Comparison of ENCODE assay signal across 21 cellular contexts in genomic region chr2:217398101-217398500, GRCh38.
DNase-seq lines count a peak whose midpoint lies in the region; ATAC-seq and TF ChIP-seq lines count a peak whose summit lies in the region.
"Had no signal": no experiment of that assay in that cellular context is flagged by ENCODE, and none has a peak within 500 bp of the region (broad histone marks: within the 10 kb centered on the region; RNA-seq: fewer than 3 reads in every experiment).

No MANE protein-coding gene starts in this region.

- H3K36me3 Mint-ChIP-seq in activated CD4-positive, alpha-beta T cell treated with anti-CD3 and anti-CD28 coated beads for 36 hours (ENCODE audit: low read depth), result peaks cover 1% of the 10 kb centered on the region
- peaks cover 0 to 3% (median 2%) of the 10 kb centered on the region in 3 donors for H3K36me3 Mint-ChIP-seq in naive thymus-derived CD8-positive, alpha-beta T cell
- no peaks in the 10 kb centered on the region for H3K36me3 Mint-ChIP-seq in activated CD8-positive, alpha-beta memory T cell treated with anti-CD3 and anti-CD28 coated beads, Interleukin-2, amount 10 ng/mL, durations not matched to agents 7 days and 5 days

- H3K4me3 Mint-ChIP-seq in activated CD4-positive, alpha-beta T cell treated with anti-CD3 and anti-CD28 coated beads for 36 hours, result no peak overlapping the region
- peak overlapping the region in 3 of 10 donors; percentile 60 to 82 (median 77) for H3K4me3 Mint-ChIP-seq in naive thymus-derived CD8-positive, alpha-beta T cell
- H3K4me3 Mint-ChIP-seq in activated CD8-positive, alpha-beta memory T cell treated with anti-CD3 and anti-CD28 coated beads, Interleukin-2, amount 10 ng/mL, durations not matched to agents 7 days and 5 days, result no peak overlapping the region

- H3K9me3 Mint-ChIP-seq in activated CD4-positive, alpha-beta T cell treated with anti-CD3 and anti-CD28 coated beads for 36 hours (ENCODE audit: low read depth), result no peaks in the 10 kb centered on the region
- no peaks in the 10 kb centered on the region for H3K9me3 Mint-ChIP-seq in naive thymus-derived CD8-positive, alpha-beta T cell
- H3K9me3 Mint-ChIP-seq in activated CD8-positive, alpha-beta memory T cell treated with anti-CD3 and anti-CD28 coated beads, Interleukin-2, amount 10 ng/mL, durations not matched to agents 7 days and 5 days (ENCODE audit: low read depth), result no peaks in the 10 kb centered on the region

- no peaks in the 10 kb centered on the region for H3K27me3 Mint-ChIP-seq in activated CD4-positive, alpha-beta T cell treated with anti-CD3 and anti-CD28 coated beads for 36 hours
- H3K27me3 Mint-ChIP-seq in naive thymus-derived CD8-positive, alpha-beta T cell, result peaks cover 0 to 4% (median 0%) of the 10 kb centered on the region in 5 donors
- H3K27me3 Mint-ChIP-seq in activated CD8-positive, alpha-beta memory T cell treated with anti-CD3 and anti-CD28 coated beads, Interleukin-2, amount 10 ng/mL, durations not matched to agents 7 days and 5 days, result no peaks in the 10 kb centered on the region

- H3K4me3 ChIP-seq in H7 (ENCODE audit: insufficient read depth, low read depth, low read length) (no peak overlapping the region), stomach (no peak overlapping the region)
- H3K4me3 ChIP-seq: MG63, PC-9 had no signal

- POLR2A ChIA-PET in activated CD4-positive, alpha-beta T cell treated with anti-CD3 and anti-CD28 coated beads for 36 hours (lab: Charles Lee), result no interaction called here
- POLR2A ChIA-PET in naive thymus-derived CD8-positive, alpha-beta T cell (lab: Charles Lee), result no interaction called here

- TF ChIP-seq EP300 in stomach (IDR thresholded peaks at IDR 0.05), result no peak

- intact Hi-C loops in activated CD4-positive, alpha-beta T cell treated with anti-CD3 and anti-CD28 coated beads for 36 hours (cut with DNase I, micrococcal nuclease), result no loop called here
- intact Hi-C loops in stomach (cut with DNase I; ENCODE audit: low total_unique reads), result no loop called here

- H3K36me3 ChIP-seq in H7 (replicated peaks; ENCODE audit: control insufficient read depth, insufficient read depth, low read length) (no peaks in the 10 kb centered on the region), stomach (no peaks in the 10 kb centered on the region)
- H3K36me3 ChIP-seq: MG63 had no signal

- peaks cover 6 to 55% (median 21%) of the 10 kb centered on the region in 4 donors for H3K4me1 ChIP-seq in stomach

- H3K27me3 ChIP-seq in H7 (ENCODE audit: control insufficient read depth, insufficient read depth, low read length) (no peaks in the 10 kb centered on the region), stomach (no peaks in the 10 kb centered on the region)
- H3K27me3 ChIP-seq: MG63 had no signal

- TF ChIP-seq CTCF in stomach (IDR thresholded peaks at IDR 0.05), result no peak

- no peaks in the 10 kb centered on the region for H3K9me3 ChIP-seq in stomach
- H3K9me3 ChIP-seq: MG63 had no signal

- ATAC-seq in activated CD4-positive, alpha-beta T cell treated with anti-CD3 and anti-CD28 coated beads for 36 hours, result no peak
- no peak for ATAC-seq in naive thymus-derived CD8-positive, alpha-beta T cell
- ATAC-seq in activated CD8-positive, alpha-beta memory T cell treated with anti-CD3 and anti-CD28 coated beads, Interleukin-2, amount 10 ng/mL, durations not matched to agents 7 days and 5 days, result no peak

- no peak for TF ChIP-seq POLR2A in stomach (IDR thresholded peaks at IDR 0.05)

- 79 to 85% (median 84%) methylated on average over 7 of the region's 7 CpGs for WGBS in stomach, 5 donors

- no peak for DNase-seq in activated CD4-positive, alpha-beta T cell treated with anti-CD3 and anti-CD28 coated beads for 36 hours
- no peak for DNase-seq in activated CD4-positive, alpha-beta T cell treated with anti-CD3 and anti-CD28 coated beads, Interleukin-2, amount 50 U/mL, for 1 hour
- DNase-seq in NCI-H82 treated with DMSO at 0.1 percent for 48 hours (lab: John Stamatoyannopoulos, UW; ENCODE audit: unreplicated experiment) (peak; percentile 46), H7 (no peak), stomach (no peak), COLO829 (ENCODE audit: low spot score) (no peak)
- DNase-seq in naive thymus-derived CD8-positive, alpha-beta T cell, result no peak
- no peak for DNase-seq in activated CD8-positive, alpha-beta memory T cell treated with anti-CD3 and anti-CD28 coated beads, Interleukin-2, amount 10 ng/mL, durations not matched to agents 7 days and 5 days
- DNase-seq: ACHN, C1 segment of cervical spinal cord, DMS79, MG63, NCI-H1417, NCI-H1694 treated with DMSO at 0.1 percent for 48 hours, NCI-H2081 treated with DMSO at 0.1 percent for 48 hours, NCI-H446 treated with DMSO at 0.1 percent for 48 hours, NCI-H69, PC-9, RPMI8226, SHP77 had no signal

- no peak overlapping the region for H3K27ac ChIP-seq in stomach
- H3K27ac ChIP-seq: 22Rv1, PC-9 had no signal

- CTCF ChIA-PET in activated CD4-positive, alpha-beta T cell treated with anti-CD3 and anti-CD28 coated beads for 36 hours (lab: Charles Lee), result interaction anchor here (0.9 kb wide), 1 partner anchor 315 kb away, joined by 4 read pairs; no protein-coding TSS in a partner anchor
- CTCF ChIA-PET in activated CD8-positive, alpha-beta memory T cell treated with anti-CD3 and anti-CD28 coated beads, Interleukin-2, amount 10 ng/mL, durations not matched to agents 7 days and 5 days (lab: Charles Lee), result no interaction called here

- peak overlapping the region; percentile 12 for H3K27ac Mint-ChIP-seq in activated CD4-positive, alpha-beta T cell treated with anti-CD3 and anti-CD28 coated beads for 36 hours
- peak overlapping the region in 8 of 10 donors; percentile 24 to 96 (median 78) for H3K27ac Mint-ChIP-seq in naive thymus-derived CD8-positive, alpha-beta T cell
- no peak overlapping the region for H3K27ac Mint-ChIP-seq in activated CD8-positive, alpha-beta memory T cell treated with anti-CD3 and anti-CD28 coated beads, Interleukin-2, amount 10 ng/mL, durations not matched to agents 7 days and 5 days

- H3K4me1 Mint-ChIP-seq in activated CD4-positive, alpha-beta T cell treated with anti-CD3 and anti-CD28 coated beads for 36 hours, result peaks cover 14% of the 10 kb centered on the region
- peaks cover 20 to 30% (median 26%) of the 10 kb centered on the region in 4 donors for H3K4me1 Mint-ChIP-seq in naive thymus-derived CD8-positive, alpha-beta T cell
- peaks cover 9% of the 10 kb centered on the region for H3K4me1 Mint-ChIP-seq in activated CD8-positive, alpha-beta memory T cell treated with anti-CD3 and anti-CD28 coated beads, Interleukin-2, amount 10 ng/mL, durations not matched to agents 7 days and 5 days
